8 cellular contexts compared by ENCODE assay signal in genomic region chr2:48530033-48530804, GRCh38. TPM values are rescaled to one million over a fixed set of nuclear protein-coding genes. Genes with fewer than 3 reads are reported as not detected.
DNase-seq lines count a peak whose midpoint lies in the region; ATAC-seq and TF ChIP-seq lines count a peak whose summit lies in the region.

Gene STON1 (plus strand): TSS chr2:48530154. CDS start chr2:48580634, 50,480 bp downstream.

- no peaks in the 10 kb centered on the region for H3K36me3 ChIP-seq in CD4-positive, alpha-beta memory T cell (ENCODE audit: insufficient read depth, low read length)
- no peaks in the 10 kb centered on the region for H3K36me3 ChIP-seq in Panc1 (ENCODE audit: control insufficient read depth, insufficient read depth, low read length)

- H3K36me3 Mint-ChIP-seq in CD4-positive, alpha-beta memory T cell, result peaks cover 0 to 6% of the 10 kb centered on the region in 2 donors
- H3K36me3 Mint-ChIP-seq in activated naive CD8-positive, alpha-beta T cell treated with anti-CD3 and anti-CD28 coated beads, Interleukin-2, amount 10 ng/mL, durations not matched to agents 7 days and 5 days, result peaks cover 7% of the 10 kb centered on the region

- TF ChIP-seq CTCF in Panc1 (IDR thresholded peaks at IDR 0.05) (no peak), retinal pigment epithelial cell (conservative IDR thresholded peaks at IDR 0.05; ENCODE audit: low read depth, low read length) (no peak)

- in situ Hi-C loops in Panc1 (cut with HindIII; ENCODE audit: low pct_unique_long_range_greater_than_20kb, low sequenced_read_pairs), result no loop called here

- peak within 1 kb of the TSS in 6 of 7 donors; percentile 5 to 76 (median 70) for H3K27ac Mint-ChIP-seq in CD4-positive, alpha-beta memory T cell
- H3K27ac Mint-ChIP-seq in activated naive CD8-positive, alpha-beta T cell treated with anti-CD3 and anti-CD28 coated beads, Interleukin-2, amount 10 ng/mL, durations not matched to agents 7 days and 5 days, result no peak within 1 kb of the TSS

- H3K4me3 ChIP-seq in CD4-positive, alpha-beta memory T cell (ENCODE audit: low read length in 2 of 2), result peak within 1 kb of the TSS in 1 of 2 donors; percentile 19
- H3K4me3 ChIP-seq in Panc1 (ENCODE audit: low read depth in 2 of 2, low read length in 2 of 2), result peak within 1 kb of the TSS; percentile 48 to 59
- H3K4me3 ChIP-seq in retinal pigment epithelial cell (ENCODE audit: low read length), result peak within 1 kb of the TSS; percentile 65

- CTCF ChIA-PET in CD4-positive, alpha-beta memory T cell (lab: Charles Lee; ENCODE audit: partially characterized antibody), result no interaction called here
- CTCF ChIA-PET in Panc1 (lab: Charles Lee), result interaction anchor here (0.7 kb wide), 2 partner anchors 13 to 163 kb away, joined by 5 read pairs; no protein-coding TSS in a partner anchor

- POLR2A ChIA-PET in CD4-positive, alpha-beta memory T cell (lab: Charles Lee; ENCODE audit: partially characterized antibody), result interaction anchor here (1.0 to 1.2 kb wide), 2 partner anchors 12 to 22 kb away, joined by 4 to 6 read pairs; no protein-coding TSS in a partner anchor
- POLR2A ChIA-PET in Panc1 (lab: Charles Lee), result no interaction called here
- POLR2A ChIA-PET in activated naive CD8-positive, alpha-beta T cell treated with anti-CD3 and anti-CD28 coated beads, Interleukin-2, amount 10 ng/mL, durations not matched to agents 7 days and 5 days (lab: Charles Lee), result no interaction called here

- no peaks in the 10 kb centered on the region for H3K27me3 Mint-ChIP-seq in CD4-positive, alpha-beta memory T cell
- H3K27me3 Mint-ChIP-seq in activated naive CD8-positive, alpha-beta T cell treated with anti-CD3 and anti-CD28 coated beads, Interleukin-2, amount 10 ng/mL, durations not matched to agents 7 days and 5 days, result peaks cover 4% of the 10 kb centered on the region

- H3K4me1 Mint-ChIP-seq in CD4-positive, alpha-beta memory T cell, result peaks cover 9 to 24% (median 14%) of the 10 kb centered on the region in 4 donors
- peaks cover 7% of the 10 kb centered on the region for H3K4me1 Mint-ChIP-seq in activated naive CD8-positive, alpha-beta T cell treated with anti-CD3 and anti-CD28 coated beads, Interleukin-2, amount 10 ng/mL, durations not matched to agents 7 days and 5 days

- H3K4me1 ChIP-seq in CD4-positive, alpha-beta memory T cell (ENCODE audit: insufficient read depth, low read length), result peaks cover 7% of the 10 kb centered on the region
- peaks cover 9% of the 10 kb centered on the region for H3K4me1 ChIP-seq in Panc1 (ENCODE audit: control insufficient read depth, insufficient read depth, low read length)

- H3K4me3 Mint-ChIP-seq in CD4-positive, alpha-beta memory T cell, result peak within 1 kb of the TSS; percentile 82 to 96 (median 86)
- peak within 1 kb of the TSS; percentile 91 for H3K4me3 Mint-ChIP-seq in activated naive CD8-positive, alpha-beta T cell treated with anti-CD3 and anti-CD28 coated beads, Interleukin-2, amount 10 ng/mL, durations not matched to agents 7 days and 5 days

- no TSS peak for BruUV-seq in Panc1 (replicated peaks; lab: Mats Ljungman, UMichigan)

- H3K27me3 ChIP-seq in CD4-positive, alpha-beta memory T cell (ENCODE audit: insufficient read depth, low read length), result no peaks in the 10 kb centered on the region
- no peaks in the 10 kb centered on the region for H3K27me3 ChIP-seq in Panc1 (ENCODE audit: control insufficient read depth, insufficient read depth, low read length)

- H3K27ac ChIP-seq in CD4-positive, alpha-beta memory T cell (ENCODE audit: low read depth, low read length), result no peak within 1 kb of the TSS
- no peak within 1 kb of the TSS for H3K27ac ChIP-seq in Panc1 (ENCODE audit: low read length)

- H3K9me3 Mint-ChIP-seq in CD4-positive, alpha-beta memory T cell, result no peaks in the 10 kb centered on the region
- no peaks in the 10 kb centered on the region for H3K9me3 Mint-ChIP-seq in activated naive CD8-positive, alpha-beta T cell treated with anti-CD3 and anti-CD28 coated beads, Interleukin-2, amount 10 ng/mL, durations not matched to agents 7 days and 5 days

- DNase-seq in CD4-positive, alpha-beta memory T cell, result peak in 4 of 5 donors; percentile 2 to 33 (median 16)
- no peak for DNase-seq in Panc1 (ENCODE audit: low read depth, low spot score)
- DNase-seq in activated naive CD8-positive, alpha-beta T cell treated with anti-CD3 and anti-CD28 coated beads, Interleukin-2, amount 10 ng/mL, durations not matched to agents 7 days and 5 days, result peak; percentile 48
- peak; percentile 65 for DNase-seq in hepatic stellate cell (ENCODE audit: low spot score)
- no peak for DNase-seq in retinal pigment epithelial cell (ENCODE audit: low read depth)
- no peak for DNase-seq in NAMALWA (ENCODE audit: low spot score)

- H3K9me3 ChIP-seq in CD4-positive, alpha-beta memory T cell (ENCODE audit: control insufficient read depth in 1 of 2, low read length in 2 of 2), result no peaks in the 10 kb centered on the region
- no peaks in the 10 kb centered on the region for H3K9me3 ChIP-seq in Panc1 (ENCODE audit: control insufficient read depth, insufficient read depth, low read depth, low read length)

- peak; percentile 44 for ATAC-seq in GM21447 (IDR thresholded peaks at IDR 0.05; ENCODE audit: unreplicated experiment)
- ATAC-seq in Panc1, result peak; percentile 63
- peak; percentile 65 for ATAC-seq in activated naive CD8-positive, alpha-beta T cell treated with anti-CD3 and anti-CD28 coated beads, Interleukin-2, amount 10 ng/mL, durations not matched to agents 7 days and 5 days (ENCODE audit: low read depth)
- no peak for ATAC-seq in HG02884 (IDR thresholded peaks at IDR 0.05; ENCODE audit: unreplicated experiment)

- intact Hi-C loops in CD4-positive, alpha-beta memory T cell (cut with micrococcal nuclease), result no loop called here
- intact Hi-C loops in Panc1 (cut with micrococcal nuclease; ENCODE audit: unreplicated experiment), result no loop called here

RNA-seq across cellular contexts. Expression of gene STON1, which starts in this region (rescaled TPM):
- 1 to 10 TPM; 3.1 to 4.4 TPM for total RNA-seq in CD4-positive, alpha-beta memory T cell
- under 1 TPM; 0.03 to 0.50 TPM for polyA plus RNA-seq in CD4-positive, alpha-beta memory T cell
- 0.92 TPM for total RNA-seq in Panc1 (2021; ENCODE audit: unreplicated experiment)
- 0.84 TPM for polyA plus RNA-seq in Panc1 (2012; ENCODE audit: insufficient read length)
- total RNA-seq in activated naive CD8-positive, alpha-beta T cell treated with anti-CD3 and anti-CD28 coated beads, Interleukin-2, amount 10 ng/mL, durations not matched to agents 7 days and 5 days, result 1 to 10 TPM; 2.4 to 2.7 TPM

Comparison
In these comparisons a context has a peak if more than half of its experiments do, and no peak if none do; other contexts are left out.
1. Peak in ATAC-seq and H3K4me3 ChIP-seq in Panc1; RNA of the gene not detected or under 1 TPM.
2. DNase-seq: peak in CD4-positive, alpha-beta memory T cell (4 of 5), activated naive CD8-positive, alpha-beta T cell treated with anti-CD3 and anti-CD28 coated beads, Interleukin-2, amount 10 ng/mL, durations not matched to agents 7 days and 5 days (single experiment) and hepatic stellate cell (single experiment); none in Panc1 (single experiment), retinal pigment epithelial cell (single experiment) and NAMALWA (single experiment).